14 cellular contexts compared by ENCODE assay signal in the genomic region with DNA sequence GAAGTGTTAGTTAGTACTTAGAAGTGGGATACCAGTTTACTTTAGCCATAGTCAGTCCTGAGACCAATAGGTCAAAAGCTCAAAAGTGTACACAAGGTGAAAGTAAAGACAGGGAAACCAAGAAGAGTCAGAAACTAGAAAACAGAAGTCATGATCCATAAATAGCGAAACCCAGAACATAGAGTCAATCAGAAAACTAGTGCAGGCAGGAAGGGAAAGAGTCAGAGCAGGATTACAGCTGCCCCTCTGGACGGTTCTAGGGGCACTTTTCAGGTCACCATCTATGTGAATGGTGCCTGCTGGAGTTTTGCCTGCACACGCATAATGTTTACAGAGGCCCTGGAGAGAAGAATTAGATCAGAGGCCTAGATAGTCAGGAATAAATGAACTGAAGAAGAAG. TPM values are rescaled to one million over a fixed set of nuclear protein-coding genes. Genes with fewer than 3 reads are reported as not detected.
DNase-seq lines count a peak whose midpoint lies in the region; ATAC-seq, FAIRE-seq and TF ChIP-seq lines count a peak whose summit lies in the region.
"Had no signal": no experiment of that assay in that cellular context is flagged by ENCODE, and none has a peak within 500 bp of the region (broad histone marks: within the 10 kb centered on the region; RNA-seq: fewer than 3 reads in every experiment).

No MANE protein-coding gene starts in this region.

- peak overlapping the region in 1 of 2 experiments; percentile 45; a peak in 3 of 4 replicates for H3K9ac ChIP-seq in K562 (ENCODE audit: insufficient read depth in 1 of 2, low read depth in 2 of 2, low read length in 2 of 2)

- no peak for FAIRE-seq in K562 (lab: Jason Lieb, UNC)
- FAIRE-seq: small intestine had no signal

- WGBS in K562 (ENCODE audit: insufficient coverage, low coverage, missing lambda C conversion rate) = 38% methylated on average over 3 of the region's 3 CpGs

- H3K9me3 ChIP-seq in K562 (replicated peaks; ENCODE audit: control insufficient read depth, insufficient read depth, low read depth, low read length) (no peaks in the 10 kb centered on the region), lower lobe of right lung (no peaks in the 10 kb centered on the region)
- H3K9me3 ChIP-seq: left ventricle myocardium inferior had no signal

- H3K27me3 ChIP-seq in K562 (ENCODE audit: control insufficient read depth in 2 of 2, insufficient read depth in 2 of 2, low read length in 2 of 2) (no peaks in the 10 kb centered on the region), lower lobe of right lung (ENCODE audit: low read depth) (no peaks in the 10 kb centered on the region)

- CTCF ChIA-PET in K562 (lab: Yijun Ruan, JAX; ENCODE audit: low intra/inter-chr PET ratio) = no interaction called here
- CTCF ChIA-PET in activated naive CD4-positive, alpha-beta T cell treated with anti-CD3 and anti-CD28 coated beads, Interleukin-2, amount 10 ng/mL, durations not matched to agents 7 days and 5 days (lab: Charles Lee) = interaction anchor here (1.4 kb wide), 1 partner anchor 107 kb away, joined by 4 read pairs; no protein-coding TSS in a partner anchor

- H3K4me3 Mint-ChIP-seq in activated naive CD4-positive, alpha-beta T cell treated with anti-CD3 and anti-CD28 coated beads, Interleukin-2, amount 10 ng/mL, durations not matched to agents 7 days and 5 days = no peak overlapping the region
- H3K4me3 Mint-ChIP-seq: activated B cell treated with CpG ODN at 0.5 μM for 24 hours had no signal

- H3K9me1 ChIP-seq in K562 (ENCODE audit: control insufficient read depth, insufficient read depth, low read length) = no peaks in the 10 kb centered on the region

- in situ Hi-C loops in K562 (cut with MboI) = no loop called here

- peaks cover 0 to 17% of the 10 kb centered on the region in 2 experiments; a peak in 4 of 5 replicates for H3K4me1 ChIP-seq in K562 (replicated peaks in 1 of 2; ENCODE audit: control insufficient read depth in 2 of 2, insufficient read depth in 2 of 2, low read length in 2 of 2)
- no peaks in the 10 kb centered on the region for H3K4me1 ChIP-seq in lower lobe of right lung
- H3K4me1 ChIP-seq: left ventricle myocardium inferior had no signal

- H4K20me1 ChIP-seq in K562 (replicated peaks; ENCODE audit: control insufficient read depth, insufficient read depth, low read length) = no peaks in the 10 kb centered on the region

- H3K4me3 ChIP-seq in K562 = no peak overlapping the region
- no peak overlapping the region for H3K4me3 ChIP-seq in lower lobe of right lung
- H3K4me3 ChIP-seq: left ventricle myocardium inferior had no signal

- TF ChIP-seq CTCF in K562 (IDR thresholded peaks at IDR 0.05 in 2 of 3, conservative IDR thresholded peaks at IDR 0.05 in 1 of 3; ENCODE audit: insufficient read depth in 2 of 3, low read depth in 1 of 3, low read length in 3 of 3) (no peak), lower lobe of right lung (IDR thresholded peaks at IDR 0.05) (no peak)

- no peaks in the 10 kb centered on the region for H3K79me2 ChIP-seq in K562 (ENCODE audit: control insufficient read depth, insufficient read depth, low read length)

- 0 out of 2 replicates have a peak overlapping the region, but pooled peaks have one; percentile 68 for H3K4me2 ChIP-seq in K562 (ENCODE audit: insufficient read depth, low read length)

- H3K36me3 Mint-ChIP-seq in activated naive CD4-positive, alpha-beta T cell treated with anti-CD3 and anti-CD28 coated beads, Interleukin-2, amount 10 ng/mL, durations not matched to agents 7 days and 5 days = no peaks in the 10 kb centered on the region

- peak overlapping the region; percentile 38; the same call in 2 of the 3 replicates for H3K27ac ChIP-seq in K562 (ENCODE audit: extremely low read depth, low read depth, low read length)
- H3K27ac ChIP-seq in lower lobe of right lung = no peak overlapping the region
- H3K27ac ChIP-seq: left ventricle myocardium inferior had no signal

- no TSS peak for BruUV-seq in K562 (replicated peaks; lab: Mats Ljungman, UMichigan)

- no peak for TF ChIP-seq POLR2A in K562 (conservative IDR thresholded peaks at IDR 0.05)

- peaks cover 2% of the 10 kb centered on the region for H3K4me1 Mint-ChIP-seq in activated naive CD4-positive, alpha-beta T cell treated with anti-CD3 and anti-CD28 coated beads, Interleukin-2, amount 10 ng/mL, durations not matched to agents 7 days and 5 days

- no peaks in the 10 kb centered on the region for H3K27me3 Mint-ChIP-seq in activated naive CD4-positive, alpha-beta T cell treated with anti-CD3 and anti-CD28 coated beads, Interleukin-2, amount 10 ng/mL, durations not matched to agents 7 days and 5 days
- H3K27me3 Mint-ChIP-seq: activated B cell treated with CpG ODN at 0.5 μM for 24 hours had no signal

- peak overlapping the region; percentile 96 for H2AFZ ChIP-seq in K562 (ENCODE audit: low read depth, low read length)

- no peaks in the 10 kb centered on the region for H3K9me3 Mint-ChIP-seq in activated naive CD4-positive, alpha-beta T cell treated with anti-CD3 and anti-CD28 coated beads, Interleukin-2, amount 10 ng/mL, durations not matched to agents 7 days and 5 days
- H3K9me3 Mint-ChIP-seq: activated B cell treated with CpG ODN at 0.5 μM for 24 hours had no signal

- DNase-seq in K562 (ENCODE audit: extremely low read depth in 1 of 4, low spot score in 3 of 4) = no peak
- no peak for DNase-seq in lower lobe of right lung
- no peak for DNase-seq in activated naive CD4-positive, alpha-beta T cell treated with anti-CD3 and anti-CD28 coated beads, Interleukin-2, amount 10 ng/mL, durations not matched to agents 7 days and 5 days
- no peak for DNase-seq in activated CD8-positive, alpha-beta memory T cell treated with anti-CD3 and anti-CD28 coated beads, Interleukin-2, amount 50 U/mL, for 4 hours
- DNase-seq in NCI-H2081 treated with DMSO at 0.1 percent for 48 hours (lab: John Stamatoyannopoulos, UW) = no peak
- DNase-seq: activated B cell treated with CpG ODN at 0.5 μM for 24 hours, AML-193, erythroblast, Kasumi-1, left ventricle myocardium inferior, small intestine had no signal

- ATAC-seq in GM18499 (IDR thresholded peaks at IDR 0.05; ENCODE audit: insufficient read depth, unreplicated experiment) = peak; percentile 95
- ATAC-seq in GM21367 (IDR thresholded peaks at IDR 0.05; ENCODE audit: unreplicated experiment) = peak; percentile 95
- ATAC-seq in HG03060 (IDR thresholded peaks at IDR 0.05; ENCODE audit: low read depth, unreplicated experiment) = peak; percentile 96
- ATAC-seq in K562 = peak; percentile 61
- no peak for ATAC-seq in lower lobe of right lung

- H3K27ac Mint-ChIP-seq in activated naive CD4-positive, alpha-beta T cell treated with anti-CD3 and anti-CD28 coated beads, Interleukin-2, amount 10 ng/mL, durations not matched to agents 7 days and 5 days = no peak overlapping the region
- H3K27ac Mint-ChIP-seq: activated B cell treated with CpG ODN at 0.5 μM for 24 hours had no signal

- POLR2A ChIA-PET in K562 (lab: Yijun Ruan, JAX) = interaction anchor here (0.8 to 1.4 kb wide), 3 partner anchors 9 to 24 kb away, joined by 3 to 5 read pairs (median 3); no protein-coding TSS in a partner anchor

- no peak for TF ChIP-seq EP300 in K562 (IDR thresholded peaks at IDR 0.05; ENCODE audit: low read length)

- intact Hi-C loops in K562 (cut with micrococcal nuclease) (no loop called here), lower lobe of right lung (cut with DNase I) (no loop called here)

- no peak for TF ChIP-seq RAD21 in K562 (CRISPR knock-in tag; conservative IDR thresholded peaks at IDR 0.05 in 1 of 2, IDR thresholded peaks at IDR 0.05 in 1 of 2)

- H3K36me3 ChIP-seq in K562 (ENCODE audit: control insufficient read depth, insufficient read depth, low read length) (no peaks in the 10 kb centered on the region), lower lobe of right lung (no peaks in the 10 kb centered on the region)
- H3K36me3 ChIP-seq: left ventricle myocardium inferior had no signal

TF ChIP-seq in K562, 482 proteins besides CTCF, POLR2A, EP300 and RAD21 (continues in another document):
- TF ChIP-seq SMC3 (conservative IDR thresholded peaks at IDR 0.05; ENCODE audit: insufficient read depth, low read depth, low read length) (no peak), SMARCE1 (IDR thresholded peaks at IDR 0.05) (no peak), TBL1XR1 (IDR thresholded peaks at IDR 0.05; ENCODE audit: low read length in 2 of 2) (no peak), ETV1 (tag; conservative IDR thresholded peaks at IDR 0.05; ENCODE audit: low read depth) (no peak), TBP (optimal IDR thresholded peaks at IDR 0.05; ENCODE audit: low read depth, low read length) (no peak), EHMT2 (IDR thresholded peaks at IDR 0.05) (no peak), NCOR1 (IDR thresholded peaks at IDR 0.05) (no peak), MEF2A (IDR thresholded peaks at IDR 0.05; ENCODE audit: control insufficient read depth, low read depth, low read length) (peak; percentile 68; the same call in 1 of the 2 replicates)
- TF ChIP-seq, protein P1, sequence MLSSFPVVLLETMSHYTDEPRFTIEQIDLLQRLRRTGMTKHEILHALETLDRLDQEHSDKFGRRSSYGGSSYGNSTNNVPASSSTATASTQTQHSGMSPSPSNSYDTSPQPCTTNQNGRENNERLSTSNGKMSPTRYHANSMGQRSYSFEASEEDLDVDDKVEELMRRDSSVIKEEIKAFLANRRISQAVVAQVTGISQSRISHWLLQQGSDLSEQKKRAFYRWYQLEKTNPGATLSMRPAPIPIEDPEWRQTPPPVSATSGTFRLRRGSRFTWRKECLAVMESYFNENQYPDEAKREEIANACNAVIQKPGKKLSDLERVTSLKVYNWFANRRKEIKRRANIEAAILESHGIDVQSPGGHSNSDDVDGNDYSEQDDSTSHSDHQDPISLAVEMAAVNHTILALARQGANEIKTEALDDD (IDR thresholded peaks at IDR 0.05) = peak; percentile 49; the same call in 1 of the 2 replicates

RNA-seq across cellular contexts. Expression of gene DMTF1, which starts 22.4 kb away (rescaled TPM):
- 246 and 960 TPM in 2 replicates for total RNA-seq in K562 (2011; cell fraction: chromatin; rRNA removed; ENCODE audit: low replicate concordance)
- total RNA-seq in K562 (2011; cell fraction: nucleolus; rRNA removed) = 112 and 178 TPM in 2 replicates
- 283 and 397 TPM in 2 replicates for total RNA-seq in K562 (2011; cell fraction: nucleoplasm; rRNA removed)
- total RNA-seq in K562 (2014; rRNA removed) (56.4 and 56.7 TPM in 2 replicates), K562 (2014; rRNA removed; fragmentation: Illumina TruSeq; extraction: Trizol) (89.4 and 95.7 TPM in 2 replicates), K562 (2015; rRNA removed; fragmentation: Illumina TruSeq; extraction: Trizol) (72.5 and 90.5 TPM in 2 replicates), K562 (2021) (62.5 and 64.3 TPM in 2 replicates), lower lobe of right lung (81.7 TPM)
- polyA plus RNA-seq in K562 (2011; rRNA removed) (205 and 208 TPM in 2 replicates), K562 (2014; fragmentation: Illumina TruSeq; extraction: Trizol) (92.7 and 98.5 TPM in 2 replicates), K562 (2014; fragmentation: Nextera tagmentation; extraction: Ambion mirVana) (10 to 100 TPM; 25.7 to 52.4 TPM), K562 (2014; rRNA removed) (71.4 and 74.7 TPM in 2 replicates)
- polyA plus RNA-seq in K562 (2011; cell fraction: cytosol; rRNA removed) = 52.2 and 63.2 TPM in 2 replicates
- 617 and 696 TPM in 2 replicates for polyA plus RNA-seq in K562 (2011; cell fraction: nucleus; rRNA removed)
- polyA plus RNA-seq in K562 (2012) = 45.0 and 77.9 TPM in 2 replicates
- 313 and 334 TPM in 2 replicates for polyA minus RNA-seq in K562 (2011; rRNA and poly(A)+ RNA removed)
- 36.5 and 39.3 TPM in 2 replicates for polyA minus RNA-seq in K562 (2011; cell fraction: cytosol; rRNA and poly(A)+ RNA removed)
- polyA minus RNA-seq in K562 (2011; cell fraction: nucleus; rRNA and poly(A)+ RNA removed) = 358 and 510 TPM in 2 replicates

Comparison
In these comparisons a context has a peak if more than half of its experiments do, and no peak if none do; other contexts are left out.
1. ATAC-seq: peak in GM18499 (single experiment), GM21367 (single experiment), HG03060 (single experiment) and K562 (single experiment); none in lower lobe of right lung (0 of 2).